ENCODE assay signal across 19 cellular contexts in genomic region chr7:17236603-17237002, GRCh38.
DNase-seq lines count a peak whose midpoint lies in the region; ATAC-seq and TF ChIP-seq lines count a peak whose summit lies in the region.
"Had no signal": no experiment of that assay in that cellular context is flagged by ENCODE, and none has a peak within 500 bp of the region (broad histone marks: within the 10 kb centered on the region; RNA-seq: fewer than 3 reads in every experiment).

No MANE protein-coding gene starts in this region.

- intact Hi-C loops in esophagus squamous epithelium (cut with DNase I) = no loop called here

- no peaks in the 10 kb centered on the region for H3K36me3 ChIP-seq in esophagus squamous epithelium
- H3K36me3 ChIP-seq: WERI-Rb-1 had no signal

- no peak for TF ChIP-seq POLR2A in esophagus squamous epithelium (IDR thresholded peaks at IDR 0.05)

- peak overlapping the region; percentile 100 for H3K27ac Mint-ChIP-seq in T-helper 17 cell
- peak overlapping the region; percentile 98 to 99 for H3K27ac Mint-ChIP-seq in natural killer cell treated with Interleukin-12 subunit alpha and Interleukin-12 subunit beta and Interleukin-15 and Interleukin-18, amount 100 ng/mL, for 72 hours
- H3K27ac Mint-ChIP-seq: type B pancreatic cell had no signal

- H3K27me3 ChIP-seq in esophagus squamous epithelium = no peaks in the 10 kb centered on the region

- H3K27ac ChIP-seq in esophagus squamous epithelium = no peak overlapping the region
- H3K27ac ChIP-seq: 22Rv1, C4-2B, WERI-Rb-1 had no signal

- WGBS in esophagus squamous epithelium, 2 donors = 81 to 88% methylated on average over 1 of the region's 1 CpG

- H3K9me3 Mint-ChIP-seq in natural killer cell treated with Interleukin-12 subunit alpha and Interleukin-12 subunit beta and Interleukin-15 and Interleukin-18, amount 100 ng/mL, for 72 hours = peaks cover 11% of the 10 kb centered on the region

- H3K9me3 ChIP-seq in T-helper 17 cell (ENCODE audit: control insufficient read depth, low read length, poor library complexity, severe bottlenecking) = no peaks in the 10 kb centered on the region
- no peaks in the 10 kb centered on the region for H3K9me3 ChIP-seq in esophagus squamous epithelium

- TF ChIP-seq CTCF in esophagus squamous epithelium (IDR thresholded peaks at IDR 0.05) = no peak

- H3K36me3 Mint-ChIP-seq in T-helper 17 cell (ENCODE audit: low read depth) = peaks cover 2% of the 10 kb centered on the region
- H3K36me3 Mint-ChIP-seq in natural killer cell treated with Interleukin-12 subunit alpha and Interleukin-12 subunit beta and Interleukin-15 and Interleukin-18, amount 100 ng/mL, for 72 hours = peaks cover 26% of the 10 kb centered on the region
- H3K36me3 Mint-ChIP-seq: type B pancreatic cell had no signal

- peaks cover 0 to 17% (median 10%) of the 10 kb centered on the region in 3 donors for H3K4me1 ChIP-seq in esophagus squamous epithelium

- ATAC-seq in T-helper 17 cell (no peak), HG03159 (IDR thresholded peaks at IDR 0.05; ENCODE audit: unreplicated experiment) (no peak), HG03460 (IDR thresholded peaks at IDR 0.05; ENCODE audit: unreplicated experiment) (no peak)
- no peak for ATAC-seq in natural killer cell treated with Interleukin-12 subunit alpha and Interleukin-12 subunit beta and Interleukin-15 and Interleukin-18, amount 100 ng/mL, for 72 hours
- ATAC-seq: left lobe of liver had no signal

- peaks cover 19% of the 10 kb centered on the region for H3K4me1 Mint-ChIP-seq in T-helper 17 cell
- peaks cover 46 to 49% of the 10 kb centered on the region in 2 donors for H3K4me1 Mint-ChIP-seq in natural killer cell treated with Interleukin-12 subunit alpha and Interleukin-12 subunit beta and Interleukin-15 and Interleukin-18, amount 100 ng/mL, for 72 hours (ENCODE audit: low read depth in 2 of 2)

- no peak overlapping the region for H3K4me3 ChIP-seq in esophagus squamous epithelium

- H3K27me3 Mint-ChIP-seq in T-helper 17 cell = no peaks in the 10 kb centered on the region
- no peaks in the 10 kb centered on the region for H3K27me3 Mint-ChIP-seq in natural killer cell treated with Interleukin-12 subunit alpha and Interleukin-12 subunit beta and Interleukin-15 and Interleukin-18, amount 100 ng/mL, for 72 hours
- H3K27me3 Mint-ChIP-seq: type B pancreatic cell had no signal

- H3K4me3 Mint-ChIP-seq in T-helper 17 cell = no peak overlapping the region
- peak overlapping the region; percentile 56 for H3K4me3 Mint-ChIP-seq in natural killer cell treated with Interleukin-12 subunit alpha and Interleukin-12 subunit beta and Interleukin-15 and Interleukin-18, amount 100 ng/mL, for 72 hours
- H3K4me3 Mint-ChIP-seq: type B pancreatic cell had no signal

- DNase-seq in DMS53 (lab: John Stamatoyannopoulos, UW) = peak; percentile 18
- no peak for DNase-seq in DMS53 treated with DMSO at 0.1 percent for 48 hours (lab: John Stamatoyannopoulos, UW; ENCODE audit: unreplicated experiment)
- DNase-seq in T-helper 17 cell = no peak
- DNase-seq in dermis blood vessel endothelial cell = peak; percentile 20
- no peak for DNase-seq in natural killer cell treated with Interleukin-12 subunit alpha and Interleukin-12 subunit beta and Interleukin-15 and Interleukin-18, amount 100 ng/mL, for 72 hours (ENCODE audit: low spot score)
- DNase-seq in esophagus squamous epithelium (lab: John Stamatoyannopoulos, UW) = no peak
- DNase-seq: activated CD8-positive, alpha-beta memory T cell treated with anti-CD3 and anti-CD28 coated beads for 24 hours; aorta; NCI-H1048; NCI-H2107; posterior cingulate gyrus; RPMI8226; WERI-Rb-1 had no signal

Comparison
In these comparisons a context has a peak if more than half of its experiments do, and no peak if none do; other contexts are left out.
1. DNase-seq: peak in DMS53 (single experiment) and dermis blood vessel endothelial cell (single experiment); none in DMS53 treated with DMSO at 0.1 percent for 48 hours (single experiment), T-helper 17 cell (0 of 3), natural killer cell treated with Interleukin-12 subunit alpha and Interleukin-12 subunit beta and Interleukin-15 and Interleukin-18, amount 100 ng/mL, for 72 hours (single experiment) and esophagus squamous epithelium (single experiment).